In genomic region chr9:129027685-129028191, GRCh38 we compare ENCODE assay signal across 8 cellular contexts. TPM values are rescaled to one million over a fixed set of nuclear protein-coding genes. Genes with fewer than 3 reads are reported as not detected.
DNase-seq lines count a peak whose midpoint lies in the region; ATAC-seq, FAIRE-seq and TF ChIP-seq lines count a peak whose summit lies in the region.

No MANE protein-coding gene starts in this region.

- H3K27me3 ChIP-seq in ACC112 (ENCODE audit: insufficient read depth, low read length): no peaks in the 10 kb centered on the region

- H3K27me3 Mint-ChIP-seq in immature natural killer cell (ENCODE audit: low read depth in 3 of 3): peaks cover 0 to 1% (median 0%) of the 10 kb centered on the region in 3 donors

- peaks cover 11 to 15% of the 10 kb centered on the region in 2 donors for H3K4me1 Mint-ChIP-seq in immature natural killer cell

- no peaks in the 10 kb centered on the region for H3K9me3 Mint-ChIP-seq in immature natural killer cell

- H3K4me1 ChIP-seq in ACC112 (ENCODE audit: control insufficient read depth, insufficient read depth, low read length, unreplicated experiment): peaks cover 16% of the 10 kb centered on the region

- ATAC-seq in HG02885 (IDR thresholded peaks at IDR 0.05; ENCODE audit: poor library complexity, unreplicated experiment): peak; percentile 42

- DNase-seq in GM12891 (ENCODE audit: insufficient read length, low spot score): peak; percentile 59
- peak; percentile 58 for DNase-seq in NCI-H510A treated with DMSO at 0.1 percent for 48 hours (lab: John Stamatoyannopoulos, UW)
- DNase-seq in immature natural killer cell: peak in 1 of 3 donors; percentile 80
- peak; percentile 35 to 40 for DNase-seq in stimulated activated CD8-positive, alpha-beta memory T cell treated with anti-CD3 and anti-CD28 coated beads, Interleukin-7, amount 100 ng/mL, for 48 hours (ENCODE audit: extremely low read depth in 1 of 2, low read depth in 1 of 2)
- no peak for DNase-seq in GM12892 (ENCODE audit: insufficient read length)

- H3K4me3 Mint-ChIP-seq in immature natural killer cell: peak overlapping the region; percentile 79 to 86 (median 83)

- H3K27ac ChIP-seq in ACC112 (ENCODE audit: low read depth, low read length): no peak overlapping the region
- H3K27ac ChIP-seq in angular gyrus (ENCODE audit: low read depth, low read length): peak overlapping the region; percentile 75

- no peaks in the 10 kb centered on the region for H3K36me3 ChIP-seq in ACC112 (ENCODE audit: insufficient read depth, low read length)

- peak overlapping the region in 4 of 6 donors; percentile 62 to 92 (median 74) for H3K27ac Mint-ChIP-seq in immature natural killer cell

- TF ChIP-seq POLR2A in GM12891 (IDR thresholded peaks at IDR 0.05; ENCODE audit: low read depth, low read length): no peak
- TF ChIP-seq POLR2A in GM12892 (IDR thresholded peaks at IDR 0.05; ENCODE audit: low read depth, low read length): no peak

- peak overlapping the region; percentile 95 for H3K4me3 ChIP-seq in ACC112 (ENCODE audit: low read depth, low read length)

- peak overlapping the region; percentile 85 for H2AFZ ChIP-seq in ACC112 (ENCODE audit: low read length, unreplicated experiment)

- H3K79me2 ChIP-seq in ACC112 (ENCODE audit: control insufficient read depth, insufficient read depth, low read length, unreplicated experiment): peaks cover 16% of the 10 kb centered on the region

- no peak for FAIRE-seq in GM12891 (lab: Jason Lieb, UNC)
- FAIRE-seq in GM12892 (lab: Jason Lieb, UNC): no peak

- H3K36me3 Mint-ChIP-seq in immature natural killer cell: no peaks in the 10 kb centered on the region

TF ChIP-seq in GM12891, 5 proteins besides CTCF, POLR2A, EP300 and RAD21:
- no peak for TF ChIP-seq SPI1 (IDR thresholded peaks at IDR 0.05; ENCODE audit: low read depth, low read length)
- no peak for TF ChIP-seq POU2F2 (IDR thresholded peaks at IDR 0.05; ENCODE audit: low read depth, low read length)
- TF ChIP-seq POLR2AphosphoS5 (IDR thresholded peaks at IDR 0.05; ENCODE audit: low read depth, low read length): no peak
- TF ChIP-seq PAX5 (IDR thresholded peaks at IDR 0.05; ENCODE audit: insufficient read depth, low read length, severe bottlenecking): no peak
- TF ChIP-seq TAF1 (IDR thresholded peaks at IDR 0.05; ENCODE audit: low read depth, low read length): no peak

RNA-seq across cellular contexts. Expression of gene SH3GLB2, which starts 0.4 kb away (rescaled TPM):
- polyA plus RNA-seq in GM12891 (2012; ENCODE audit: low read depth, missing spikeins): 20.6 TPM
- 10 to 100 TPM; 20.4 to 42.2 (median 24.1) TPM for polyA plus RNA-seq in immature natural killer cell
- 41.0 TPM for polyA plus RNA-seq in GM12892 (2012; ENCODE audit: missing spikeins)

RNA-seq across cellular contexts. Expression of gene MIGA2, which starts 8.7 kb away (rescaled TPM):
- polyA plus RNA-seq in GM12891 (2012; ENCODE audit: low read depth, missing spikeins): 11.9 TPM
- 1 to 10 TPM; 4.8 to 9.1 (median 6.9) TPM for polyA plus RNA-seq in immature natural killer cell
- polyA plus RNA-seq in GM12892 (2012; ENCODE audit: missing spikeins): 8.0 TPM

RNA-seq across cellular contexts. Expression of gene DOLPP1, which starts 53.2 kb away (rescaled TPM):
- polyA plus RNA-seq in GM12891 (2012; ENCODE audit: low read depth, missing spikeins): 6.5 TPM
- 10 to 100 TPM in 2 of 3 donors, 1 to 10 TPM in 1; 9.0 to 13.1 (median 12.9) TPM for polyA plus RNA-seq in immature natural killer cell
- 5.1 TPM for polyA plus RNA-seq in GM12892 (2012; ENCODE audit: missing spikeins)
